In the genomic region with DNA sequence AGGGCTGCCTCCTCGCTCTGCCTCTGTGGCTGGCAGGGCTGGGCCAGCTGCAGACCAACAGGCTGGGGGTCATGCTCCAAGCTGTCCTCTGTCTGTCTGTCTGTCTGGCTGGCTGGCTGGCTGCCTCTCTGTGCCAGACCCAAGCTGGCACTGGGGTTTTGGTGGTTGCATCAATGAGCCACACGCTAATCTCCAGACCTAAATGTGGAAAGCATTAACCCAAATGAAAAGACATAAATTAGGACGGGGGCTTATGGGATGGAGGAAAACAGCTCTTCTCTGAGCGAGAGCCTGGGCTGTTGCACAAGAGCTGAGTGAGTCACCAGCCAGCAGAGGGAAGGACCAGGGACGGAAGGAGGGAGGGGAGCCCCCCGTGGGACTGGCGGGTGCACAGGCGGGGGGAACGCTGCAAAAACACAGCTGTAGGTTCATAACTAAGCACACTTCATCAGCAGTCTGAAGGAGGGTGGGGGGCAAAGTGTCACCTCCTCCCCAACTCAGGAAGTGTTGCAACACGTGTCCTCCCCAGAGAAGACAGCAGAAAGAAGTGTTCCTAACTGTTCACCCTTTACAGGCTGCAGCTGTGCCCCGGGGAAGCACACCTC, we compare ENCODE assay signal across 8 cellular contexts.
DNase-seq lines count a peak whose midpoint lies in the region; ATAC-seq and TF ChIP-seq lines count a peak whose summit lies in the region.

No MANE protein-coding gene starts in this region.

- H3K27me3 ChIP-seq in brain microvascular endothelial cell (replicated peaks): no peaks in the 10 kb centered on the region

- ATAC-seq in HG03139 (IDR thresholded peaks at IDR 0.05; ENCODE audit: unreplicated experiment): peak; percentile 45
- ATAC-seq in HG03045 (IDR thresholded peaks at IDR 0.05; ENCODE audit: unreplicated experiment): no peak

- H3K27ac ChIP-seq in brain microvascular endothelial cell: peak overlapping the region; percentile 81

- H3K27ac Mint-ChIP-seq in T-helper 2 cell treated with Interferon-gamma antibody and Interleukin-4, amounts not matched to agents 5 μg/mL and 100 μg/mL, for 36 hours: no peak overlapping the region

- in situ Hi-C loops in brain microvascular endothelial cell (cut with HindIII; ENCODE audit: low pct_ligation_motif_present, low sequenced_read_pairs): no loop called here

- no peaks in the 10 kb centered on the region for H3K36me3 Mint-ChIP-seq in T-helper 2 cell treated with Interferon-gamma antibody and Interleukin-4, amounts not matched to agents 5 μg/mL and 100 μg/mL, for 36 hours (ENCODE audit: low read depth)

- no peaks in the 10 kb centered on the region for H3K36me3 ChIP-seq in brain microvascular endothelial cell (replicated peaks)

- H3K27me3 Mint-ChIP-seq in T-helper 2 cell treated with Interferon-gamma antibody and Interleukin-4, amounts not matched to agents 5 μg/mL and 100 μg/mL, for 36 hours (ENCODE audit: low read depth): peaks cover 6% of the 10 kb centered on the region

- H3K4me3 ChIP-seq in brain microvascular endothelial cell (ENCODE audit: low read depth, low read length): peak overlapping the region; percentile 29

- TF ChIP-seq CTCF in brain microvascular endothelial cell (IDR thresholded peaks at IDR 0.05; ENCODE audit: low read depth, low read length, missing control alignments): no peak

- H3K4me1 Mint-ChIP-seq in T-helper 2 cell treated with Interferon-gamma antibody and Interleukin-4, amounts not matched to agents 5 μg/mL and 100 μg/mL, for 36 hours (ENCODE audit: low read depth): peaks cover 26% of the 10 kb centered on the region

- no peaks in the 10 kb centered on the region for H3K9me3 Mint-ChIP-seq in T-helper 2 cell treated with Interferon-gamma antibody and Interleukin-4, amounts not matched to agents 5 μg/mL and 100 μg/mL, for 36 hours

- peak overlapping the region; percentile 44 for H3K4me3 Mint-ChIP-seq in T-helper 2 cell treated with Interferon-gamma antibody and Interleukin-4, amounts not matched to agents 5 μg/mL and 100 μg/mL, for 36 hours

- DNase-seq in GF-D8 (lab: John Stamatoyannopoulos, UW) (peak; percentile 99), brain microvascular endothelial cell (peak; percentile 84), left kidney (ENCODE audit: low read depth, low spot score) (peak; percentile 83), NCI-H526 treated with DMSO at 0.1 percent for 48 hours (lab: John Stamatoyannopoulos, UW) (no peak)
- peak; percentile 9 for DNase-seq in T-helper 2 cell treated with Interferon-gamma antibody and Interleukin-4, amounts not matched to agents 5 μg/mL and 100 μg/mL, for 36 hours (ENCODE audit: low spot score)
- peak; percentile 19 for DNase-seq in stimulated activated CD4-positive, alpha-beta T cell treated with anti-CD3 and anti-CD28 coated beads, Interleukin-4, amount 100 ng/mL, for 1 hour
